14 cellular contexts compared by ENCODE assay signal in genomic region chr2:15359716-15360531, GRCh38.
A peak's percentile ranks its signal among the peaks of the same experiment; 100 is the strongest.
DNase-seq lines count a peak whose midpoint lies in the region; ATAC-seq, FAIRE-seq and TF ChIP-seq lines count a peak whose summit lies in the region.
"Had no signal": no experiment of that assay in that cellular context is flagged by ENCODE, and none has a peak within 500 bp of the region (broad histone marks: within the 10 kb centered on the region; RNA-seq: fewer than 3 reads in every experiment).

No MANE protein-coding gene starts in this region.

- intact Hi-C loops in dorsolateral prefrontal cortex (cut with DNase I) = no loop called here

- no peak for FAIRE-seq in bronchial epithelial cell (lab: Jason Lieb, UNC)

- DNase-seq in AG10803 (ENCODE audit: low read depth) (peak; percentile 73), LNCaP clone FGC (ENCODE audit: low read depth) (peak; percentile 26), bronchial epithelial cell (ENCODE audit: low read depth) (peak; percentile 93), left lobe of liver (ENCODE audit: low spot score) (no peak), NOMO-1 (lab: John Stamatoyannopoulos, UW; ENCODE audit: unreplicated experiment in 2 of 2) (no peak), foreskin melanocyte (no peak), dorsolateral prefrontal cortex (no peak)
- DNase-seq: activated naive CD8-positive, alpha-beta T cell treated with anti-CD3 and anti-CD28 coated beads, Interleukin-2, amount 50 U/mL, for 24 hours; C1 segment of cervical spinal cord; left ventricle myocardium inferior; NCI-H1417 had no signal

- TF ChIP-seq CTCF in AG10803 (conservative IDR thresholded peaks at IDR 0.05; ENCODE audit: low read length) (no peak), LNCaP clone FGC (IDR thresholded peaks at IDR 0.05; ENCODE audit: control insufficient read depth, extremely low read depth, insufficient read depth) (no peak), bronchial epithelial cell (IDR thresholded peaks at IDR 0.05; ENCODE audit: insufficient read depth, low read length, severe bottlenecking) (no peak), dorsolateral prefrontal cortex (IDR thresholded peaks at IDR 0.05 in 54 of 56, conservative IDR thresholded peaks at IDR 0.05 in 2 of 56; ENCODE audit: low read depth in 1 of 56, partially characterized antibody in 56 of 56) (no peak)

- H3K4me3 ChIP-seq in AG10803 (ENCODE audit: low read length) = no peak overlapping the region
- no peak overlapping the region for H3K4me3 ChIP-seq in LNCaP clone FGC (ENCODE audit: low read depth, low read length)
- H3K4me3 ChIP-seq in bronchial epithelial cell (ENCODE audit: low read depth, low read length) = no peak overlapping the region
- no peak overlapping the region for H3K4me3 ChIP-seq in dorsolateral prefrontal cortex
- H3K4me3 ChIP-seq: left ventricle myocardium inferior, suprapubic skin had no signal

- no peak overlapping the region for H3K27ac ChIP-seq in dorsolateral prefrontal cortex
- H3K27ac ChIP-seq: left ventricle myocardium inferior, suprapubic skin had no signal

- ATAC-seq in left lobe of liver (peak; percentile 85), HG02588 (IDR thresholded peaks at IDR 0.05; ENCODE audit: unreplicated experiment) (no peak)
- ATAC-seq: activated naive CD8-positive, alpha-beta T cell treated with anti-CD3 and anti-CD28 coated beads, Interleukin-2, amount 50 U/mL, for 24 hours; esophagus mucosa had no signal

- H3K36me3 ChIP-seq in bronchial epithelial cell (ENCODE audit: control insufficient read depth, insufficient read depth, low read length) = no peaks in the 10 kb centered on the region

- H3K27me3 ChIP-seq in bronchial epithelial cell (ENCODE audit: control insufficient read depth, insufficient read depth, low read length) = no peaks in the 10 kb centered on the region
- H3K27me3 ChIP-seq in dorsolateral prefrontal cortex = no peaks in the 10 kb centered on the region
- H3K27me3 ChIP-seq: suprapubic skin had no signal

Comparison
In these comparisons a context has a peak if more than half of its experiments do, and no peak if none do; other contexts are left out.
1. DNase-seq: peak in AG10803 (single experiment), LNCaP clone FGC (single experiment) and bronchial epithelial cell (single experiment); none in left lobe of liver (single experiment), NOMO-1 (0 of 2), foreskin melanocyte (single experiment) and dorsolateral prefrontal cortex (0 of 10).